9 cellular contexts compared by ENCODE assay signal in the genomic region with DNA sequence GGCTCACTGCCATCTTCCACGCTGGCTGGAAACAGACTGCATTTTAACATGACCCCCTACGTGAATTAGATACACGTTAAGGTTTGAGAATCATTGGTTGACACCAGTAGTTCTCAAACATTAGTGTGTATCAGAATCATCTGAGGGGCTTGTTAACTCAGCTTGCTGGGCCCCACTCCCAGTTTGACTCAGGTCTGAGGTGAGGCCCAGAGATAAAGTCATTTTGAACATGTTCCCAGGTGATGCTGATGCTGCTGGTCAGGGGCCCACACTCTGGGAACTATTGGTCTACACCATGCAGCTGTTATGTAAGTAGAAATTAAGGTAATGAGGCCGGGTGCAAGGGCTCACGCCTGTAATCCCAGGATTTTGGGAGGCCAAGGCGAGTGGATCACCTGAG. TPM values are rescaled to one million over a fixed set of nuclear protein-coding genes. Genes with fewer than 3 reads are reported as not detected.
DNase-seq lines count a peak whose midpoint lies in the region; ATAC-seq and TF ChIP-seq lines count a peak whose summit lies in the region.
"Had no signal": no experiment of that assay in that cellular context is flagged by ENCODE, and none has a peak within 500 bp of the region (broad histone marks: within the 10 kb centered on the region; RNA-seq: fewer than 3 reads in every experiment).

No MANE protein-coding gene starts in this region.

- H3K4me3 ChIP-seq in Jurkat, Clone E6-1 (ENCODE audit: low read length) = peak overlapping the region; percentile 97
- peak overlapping the region; percentile 81 to 93 for H3K4me3 ChIP-seq in neutrophil (ENCODE audit: low read depth in 1 of 2, low read length in 1 of 2)

- no peaks in the 10 kb centered on the region for H3K9me3 ChIP-seq in CD4-positive, alpha-beta T cell (ENCODE audit: control insufficient read depth, low read length)
- no peaks in the 10 kb centered on the region for H3K9me3 ChIP-seq in neutrophil

- peak overlapping the region; percentile 92 for H3K27ac Mint-ChIP-seq in CD4-positive, alpha-beta T cell
- H3K27ac Mint-ChIP-seq in chondrocyte (ENCODE audit: unreplicated experiment) = peak overlapping the region; percentile 100

- H3K27me3 Mint-ChIP-seq in CD4-positive, alpha-beta T cell = no peaks in the 10 kb centered on the region
- H3K27me3 Mint-ChIP-seq in chondrocyte (ENCODE audit: low read depth) = no peaks in the 10 kb centered on the region

- H3K36me3 ChIP-seq in neutrophil = peaks cover 27% of the 10 kb centered on the region

- no peak for ATAC-seq in CD4-positive, alpha-beta T cell (ENCODE audit: poor library complexity)
- ATAC-seq in GM21737 (IDR thresholded peaks at IDR 0.05; ENCODE audit: unreplicated experiment) = no peak

- H3K27me3 ChIP-seq in CD4-positive, alpha-beta T cell (ENCODE audit: control insufficient read depth, insufficient read depth, low read length) = no peaks in the 10 kb centered on the region
- no peaks in the 10 kb centered on the region for H3K27me3 ChIP-seq in neutrophil

- CTCF ChIA-PET in CD4-positive, alpha-beta T cell (lab: Charles Lee) = interaction anchor here (1.2 to 2.1 kb wide), 4 partner anchors 10 to 53 kb away, joined by 3 to 6 read pairs (median 4); no protein-coding TSS in a partner anchor

- peak overlapping the region; percentile 97 for H3K4me3 Mint-ChIP-seq in CD4-positive, alpha-beta T cell
- H3K4me3 Mint-ChIP-seq in chondrocyte (ENCODE audit: unreplicated experiment) = peak overlapping the region; percentile 96

- no peak for DNase-seq in CD4-positive, alpha-beta T cell
- no peak for DNase-seq in Jurkat, Clone E6-1 (ENCODE audit: low read depth, low spot score)
- DNase-seq in chondrocyte (ENCODE audit: low spot score) = no peak
- no peak for DNase-seq in NCI-H526 (lab: John Stamatoyannopoulos, UW)
- DNase-seq in anterior cingulate cortex (lab: John Stamatoyannopoulos, UW) = no peak
- no peak for DNase-seq in KG1 (lab: John Stamatoyannopoulos, UW)
- DNase-seq: NCI-H1436 treated with DMSO at 0.1 percent for 48 hours had no signal

- H3K4me1 Mint-ChIP-seq in CD4-positive, alpha-beta T cell (ENCODE audit: low read depth) = peaks cover 34% of the 10 kb centered on the region
- peaks cover 31% of the 10 kb centered on the region for H3K4me1 Mint-ChIP-seq in chondrocyte (ENCODE audit: low read depth)

- intact Hi-C loops in CD4-positive, alpha-beta T cell (cut with DNase I, micrococcal nuclease) = loop anchor here in 1 of 2 experiments (2.0 kb wide), 1 partner anchor 68 kb away; a partner anchor contains a TSS

- POLR2A ChIA-PET in CD4-positive, alpha-beta T cell (lab: Charles Lee) = interaction anchor here (1.0 to 2.6 kb wide), 7 partner anchors 8 to 73 kb away, joined by 3 to 22 read pairs (median 7); a partner anchor contains a TSS

- H3K36me3 Mint-ChIP-seq in CD4-positive, alpha-beta T cell (ENCODE audit: low read depth) = peaks cover 27% of the 10 kb centered on the region
- peaks cover 13% of the 10 kb centered on the region for H3K36me3 Mint-ChIP-seq in chondrocyte (ENCODE audit: low read depth)

- no peaks in the 10 kb centered on the region for H3K9me3 Mint-ChIP-seq in CD4-positive, alpha-beta T cell
- no peaks in the 10 kb centered on the region for H3K9me3 Mint-ChIP-seq in chondrocyte (ENCODE audit: low read depth)

- H3K4me1 ChIP-seq in neutrophil (ENCODE audit: control insufficient read depth in 1 of 2, insufficient read depth in 1 of 2, low read depth in 1 of 2, low read length in 1 of 2) = peaks cover 40 to 50% of the 10 kb centered on the region in 2 experiments

- TF ChIP-seq CTCF in CD4-positive, alpha-beta T cell (IDR thresholded peaks at IDR 0.05) = no peak
- TF ChIP-seq CTCF in chondrocyte (IDR thresholded peaks at IDR 0.05) (no peak), neutrophil (IDR thresholded peaks at IDR 0.05) (no peak)

- no peak overlapping the region for H3K27ac ChIP-seq in CD4-positive, alpha-beta T cell (ENCODE audit: low read depth, low read length)
- peak overlapping the region; percentile 93 for H3K27ac ChIP-seq in neutrophil

RNA-seq across cellular contexts. Expression of a gene that starts 1.3 kb away (rescaled TPM):
- 10 to 100 TPM; 25.6 to 26.0 TPM for total RNA-seq in CD4-positive, alpha-beta T cell
- 53.7 TPM for polyA plus RNA-seq in Jurkat, Clone E6-1 (2012; ENCODE audit: insufficient read depth, insufficient read length)
- 45.0 to 47.3 TPM (median 45.7 TPM) in 3 replicates for total RNA-seq in chondrocyte

RNA-seq across cellular contexts. Expression of a gene that starts 10.6 kb away (rescaled TPM):
- 10 to 100 TPM; 17.8 to 20.7 TPM for total RNA-seq in CD4-positive, alpha-beta T cell
- 36.8 TPM for polyA plus RNA-seq in Jurkat, Clone E6-1 (2012; ENCODE audit: insufficient read depth, insufficient read length)
- total RNA-seq in chondrocyte = 42.6 to 63.7 TPM (median 59.9 TPM) in 3 replicates

RNA-seq across cellular contexts. Expression of a gene that starts 53.9 kb away (rescaled TPM):
- 1 to 10 TPM in 1 of 2 experiments, under 1 TPM in 1; 0.82 to 2.4 TPM for total RNA-seq in CD4-positive, alpha-beta T cell
- 5.6 TPM for polyA plus RNA-seq in Jurkat, Clone E6-1 (2012; ENCODE audit: insufficient read depth, insufficient read length)
- 4.5 to 7.3 TPM (median 6.2 TPM) in 3 replicates for total RNA-seq in chondrocyte
